ENCODE assay signal across 2 cellular contexts in the genomic region with DNA sequence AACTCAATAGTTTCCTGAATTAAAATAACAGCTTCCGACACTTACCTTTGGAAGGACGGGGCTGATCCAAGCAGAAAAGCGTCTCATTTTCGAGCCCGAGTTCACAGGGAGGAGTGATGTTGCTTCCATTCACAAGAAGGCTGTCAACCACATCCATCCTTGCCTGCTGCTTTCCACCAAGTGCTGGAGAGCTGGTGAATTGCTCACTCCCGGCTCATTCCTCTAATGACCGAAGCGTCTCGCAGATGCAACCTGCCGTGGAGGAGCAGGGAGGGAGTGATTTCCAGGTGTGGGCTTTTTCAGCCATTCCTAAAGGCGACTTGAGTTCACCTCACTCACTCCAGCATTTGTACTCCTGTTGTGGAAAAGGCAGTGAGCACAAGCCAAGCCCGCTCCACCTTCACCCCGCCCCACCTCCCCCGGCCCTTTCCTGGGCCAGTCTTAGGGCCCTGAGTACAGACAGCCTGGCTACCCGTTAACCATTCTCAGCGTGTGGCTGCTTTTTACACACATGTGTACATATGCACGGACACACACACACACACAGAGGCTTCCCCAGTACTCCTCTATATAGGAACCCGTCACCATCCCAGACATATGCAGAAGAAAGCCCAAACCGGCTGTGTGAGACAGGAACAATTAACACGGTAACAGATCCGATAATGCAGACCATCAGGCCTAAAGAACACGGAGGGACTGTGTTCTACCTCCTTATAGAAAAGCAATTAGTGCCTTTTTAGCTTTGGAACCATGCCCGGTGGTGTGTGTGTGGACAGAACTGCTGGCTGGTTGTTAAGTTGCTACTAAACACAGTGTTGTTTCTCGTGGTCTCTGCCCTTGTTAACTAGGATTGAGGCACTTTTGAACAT.
TF ChIP-seq lines count a peak whose summit lies in the region.

A gene with protein sequence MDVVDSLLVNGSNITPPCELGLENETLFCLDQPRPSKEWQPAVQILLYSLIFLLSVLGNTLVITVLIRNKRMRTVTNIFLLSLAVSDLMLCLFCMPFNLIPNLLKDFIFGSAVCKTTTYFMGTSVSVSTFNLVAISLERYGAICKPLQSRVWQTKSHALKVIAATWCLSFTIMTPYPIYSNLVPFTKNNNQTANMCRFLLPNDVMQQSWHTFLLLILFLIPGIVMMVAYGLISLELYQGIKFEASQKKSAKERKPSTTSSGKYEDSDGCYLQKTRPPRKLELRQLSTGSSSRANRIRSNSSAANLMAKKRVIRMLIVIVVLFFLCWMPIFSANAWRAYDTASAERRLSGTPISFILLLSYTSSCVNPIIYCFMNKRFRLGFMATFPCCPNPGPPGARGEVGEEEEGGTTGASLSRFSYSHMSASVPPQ (minus strand): TSS at position 374 of the 869 bp plus-strand sequence. CDS start 217 bp downstream, at position 157.

TF ChIP-seq in GM23338, 12 proteins besides CTCF, POLR2A, EP300 and RAD21 (continues in another document):
- TF ChIP-seq JUNB (IDR thresholded peaks at IDR 0.05; ENCODE audit: unreplicated experiment), result no peak
- TF ChIP-seq ZNF331 (CRISPR knock-in tag; IDR thresholded peaks at IDR 0.05; ENCODE audit: low read depth), result no peak
- TF ChIP-seq NANOG (IDR thresholded peaks at IDR 0.05; ENCODE audit: borderline replicate concordance), result no peak
- no peak for TF ChIP-seq EZH2phosphoT487 (IDR thresholded peaks at IDR 0.05; ENCODE audit: unreplicated experiment)
- no peak for TF ChIP-seq ZNF114 (CRISPR knock-in tag; IDR thresholded peaks at IDR 0.05)
- TF ChIP-seq POLR2AphosphoS5 (IDR thresholded peaks at IDR 0.05; ENCODE audit: low read depth), result no peak
- no peak for TF ChIP-seq EZH2 (IDR thresholded peaks at IDR 0.05; ENCODE audit: low read depth, unreplicated experiment)
- TF ChIP-seq, protein P1, sequence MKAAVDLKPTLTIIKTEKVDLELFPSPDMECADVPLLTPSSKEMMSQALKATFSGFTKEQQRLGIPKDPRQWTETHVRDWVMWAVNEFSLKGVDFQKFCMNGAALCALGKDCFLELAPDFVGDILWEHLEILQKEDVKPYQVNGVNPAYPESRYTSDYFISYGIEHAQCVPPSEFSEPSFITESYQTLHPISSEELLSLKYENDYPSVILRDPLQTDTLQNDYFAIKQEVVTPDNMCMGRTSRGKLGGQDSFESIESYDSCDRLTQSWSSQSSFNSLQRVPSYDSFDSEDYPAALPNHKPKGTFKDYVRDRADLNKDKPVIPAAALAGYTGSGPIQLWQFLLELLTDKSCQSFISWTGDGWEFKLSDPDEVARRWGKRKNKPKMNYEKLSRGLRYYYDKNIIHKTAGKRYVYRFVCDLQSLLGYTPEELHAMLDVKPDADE (IDR thresholded peaks at IDR 0.05), result no peak
- TF ChIP-seq, protein P2, sequence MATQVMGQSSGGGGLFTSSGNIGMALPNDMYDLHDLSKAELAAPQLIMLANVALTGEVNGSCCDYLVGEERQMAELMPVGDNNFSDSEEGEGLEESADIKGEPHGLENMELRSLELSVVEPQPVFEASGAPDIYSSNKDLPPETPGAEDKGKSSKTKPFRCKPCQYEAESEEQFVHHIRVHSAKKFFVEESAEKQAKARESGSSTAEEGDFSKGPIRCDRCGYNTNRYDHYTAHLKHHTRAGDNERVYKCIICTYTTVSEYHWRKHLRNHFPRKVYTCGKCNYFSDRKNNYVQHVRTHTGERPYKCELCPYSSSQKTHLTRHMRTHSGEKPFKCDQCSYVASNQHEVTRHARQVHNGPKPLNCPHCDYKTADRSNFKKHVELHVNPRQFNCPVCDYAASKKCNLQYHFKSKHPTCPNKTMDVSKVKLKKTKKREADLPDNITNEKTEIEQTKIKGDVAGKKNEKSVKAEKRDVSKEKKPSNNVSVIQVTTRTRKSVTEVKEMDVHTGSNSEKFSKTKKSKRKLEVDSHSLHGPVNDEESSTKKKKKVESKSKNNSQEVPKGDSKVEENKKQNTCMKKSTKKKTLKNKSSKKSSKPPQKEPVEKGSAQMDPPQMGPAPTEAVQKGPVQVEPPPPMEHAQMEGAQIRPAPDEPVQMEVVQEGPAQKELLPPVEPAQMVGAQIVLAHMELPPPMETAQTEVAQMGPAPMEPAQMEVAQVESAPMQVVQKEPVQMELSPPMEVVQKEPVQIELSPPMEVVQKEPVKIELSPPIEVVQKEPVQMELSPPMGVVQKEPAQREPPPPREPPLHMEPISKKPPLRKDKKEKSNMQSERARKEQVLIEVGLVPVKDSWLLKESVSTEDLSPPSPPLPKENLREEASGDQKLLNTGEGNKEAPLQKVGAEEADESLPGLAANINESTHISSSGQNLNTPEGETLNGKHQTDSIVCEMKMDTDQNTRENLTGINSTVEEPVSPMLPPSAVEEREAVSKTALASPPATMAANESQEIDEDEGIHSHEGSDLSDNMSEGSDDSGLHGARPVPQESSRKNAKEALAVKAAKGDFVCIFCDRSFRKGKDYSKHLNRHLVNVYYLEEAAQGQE (IDR thresholded peaks at IDR 0.05; ENCODE audit: unreplicated experiment), result no peak
- no peak for TF ChIP-seq CREB1 (CRISPR knock-in tag; IDR thresholded peaks at IDR 0.05; ENCODE audit: low read depth)
- no peak for TF ChIP-seq STAT1 (IDR thresholded peaks at IDR 0.05; ENCODE audit: unreplicated experiment)

TF ChIP-seq in K562, 482 proteins besides CTCF, POLR2A, EP300 and RAD21:
- TF ChIP-seq, protein P3, sequence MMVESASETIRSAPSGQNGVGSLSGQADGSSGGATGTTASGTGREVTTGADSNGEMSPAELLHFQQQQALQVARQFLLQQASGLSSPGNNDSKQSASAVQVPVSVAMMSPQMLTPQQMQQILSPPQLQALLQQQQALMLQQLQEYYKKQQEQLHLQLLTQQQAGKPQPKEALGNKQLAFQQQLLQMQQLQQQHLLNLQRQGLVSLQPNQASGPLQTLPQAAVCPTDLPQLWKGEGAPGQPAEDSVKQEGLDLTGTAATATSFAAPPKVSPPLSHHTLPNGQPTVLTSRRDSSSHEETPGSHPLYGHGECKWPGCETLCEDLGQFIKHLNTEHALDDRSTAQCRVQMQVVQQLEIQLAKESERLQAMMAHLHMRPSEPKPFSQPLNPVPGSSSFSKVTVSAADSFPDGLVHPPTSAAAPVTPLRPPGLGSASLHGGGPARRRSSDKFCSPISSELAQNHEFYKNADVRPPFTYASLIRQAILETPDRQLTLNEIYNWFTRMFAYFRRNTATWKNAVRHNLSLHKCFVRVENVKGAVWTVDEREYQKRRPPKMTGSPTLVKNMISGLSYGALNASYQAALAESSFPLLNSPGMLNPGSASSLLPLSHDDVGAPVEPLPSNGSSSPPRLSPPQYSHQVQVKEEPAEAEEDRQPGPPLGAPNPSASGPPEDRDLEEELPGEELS (CRISPR knock-in tag; IDR thresholded peaks at IDR 0.05; ENCODE audit: borderline replicate concordance), result no peak
- no peak for TF ChIP-seq PPARD (CRISPR knock-in tag; IDR thresholded peaks at IDR 0.05)
- no peak for TF ChIP-seq FOXJ3 (CRISPR knock-in tag; IDR thresholded peaks at IDR 0.05)
- TF ChIP-seq, protein P4, sequence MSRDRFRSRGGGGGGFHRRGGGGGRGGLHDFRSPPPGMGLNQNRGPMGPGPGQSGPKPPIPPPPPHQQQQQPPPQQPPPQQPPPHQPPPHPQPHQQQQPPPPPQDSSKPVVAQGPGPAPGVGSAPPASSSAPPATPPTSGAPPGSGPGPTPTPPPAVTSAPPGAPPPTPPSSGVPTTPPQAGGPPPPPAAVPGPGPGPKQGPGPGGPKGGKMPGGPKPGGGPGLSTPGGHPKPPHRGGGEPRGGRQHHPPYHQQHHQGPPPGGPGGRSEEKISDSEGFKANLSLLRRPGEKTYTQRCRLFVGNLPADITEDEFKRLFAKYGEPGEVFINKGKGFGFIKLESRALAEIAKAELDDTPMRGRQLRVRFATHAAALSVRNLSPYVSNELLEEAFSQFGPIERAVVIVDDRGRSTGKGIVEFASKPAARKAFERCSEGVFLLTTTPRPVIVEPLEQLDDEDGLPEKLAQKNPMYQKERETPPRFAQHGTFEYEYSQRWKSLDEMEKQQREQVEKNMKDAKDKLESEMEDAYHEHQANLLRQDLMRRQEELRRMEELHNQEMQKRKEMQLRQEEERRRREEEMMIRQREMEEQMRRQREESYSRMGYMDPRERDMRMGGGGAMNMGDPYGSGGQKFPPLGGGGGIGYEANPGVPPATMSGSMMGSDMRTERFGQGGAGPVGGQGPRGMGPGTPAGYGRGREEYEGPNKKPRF (IDR thresholded peaks at IDR 0.05; ENCODE audit: low read depth, low read length), result no peak
- no peak for TF ChIP-seq SIX5 (IDR thresholded peaks at IDR 0.05; ENCODE audit: borderline replicate concordance in 1 of 2, insufficient read depth in 1 of 2, low read depth in 1 of 2, low read length in 2 of 2)
- no peak for TF ChIP-seq MEF2D (tag; conservative IDR thresholded peaks at IDR 0.05; ENCODE audit: low read depth)
- TF ChIP-seq, protein P5, sequence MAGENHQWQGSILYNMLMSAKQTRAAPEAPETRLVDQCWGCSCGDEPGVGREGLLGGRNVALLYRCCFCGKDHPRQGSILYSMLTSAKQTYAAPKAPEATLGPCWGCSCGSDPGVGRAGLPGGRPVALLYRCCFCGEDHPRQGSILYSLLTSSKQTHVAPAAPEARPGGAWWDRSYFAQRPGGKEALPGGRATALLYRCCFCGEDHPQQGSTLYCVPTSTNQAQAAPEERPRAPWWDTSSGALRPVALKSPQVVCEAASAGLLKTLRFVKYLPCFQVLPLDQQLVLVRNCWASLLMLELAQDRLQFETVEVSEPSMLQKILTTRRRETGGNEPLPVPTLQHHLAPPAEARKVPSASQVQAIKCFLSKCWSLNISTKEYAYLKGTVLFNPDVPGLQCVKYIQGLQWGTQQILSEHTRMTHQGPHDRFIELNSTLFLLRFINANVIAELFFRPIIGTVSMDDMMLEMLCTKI (IDR thresholded peaks at IDR 0.05; ENCODE audit: partially characterized antibody), result no peak
- no peak for TF ChIP-seq RBM15 (IDR thresholded peaks at IDR 0.05; ENCODE audit: insufficient read depth, low read length)
- TF ChIP-seq, protein P6, sequence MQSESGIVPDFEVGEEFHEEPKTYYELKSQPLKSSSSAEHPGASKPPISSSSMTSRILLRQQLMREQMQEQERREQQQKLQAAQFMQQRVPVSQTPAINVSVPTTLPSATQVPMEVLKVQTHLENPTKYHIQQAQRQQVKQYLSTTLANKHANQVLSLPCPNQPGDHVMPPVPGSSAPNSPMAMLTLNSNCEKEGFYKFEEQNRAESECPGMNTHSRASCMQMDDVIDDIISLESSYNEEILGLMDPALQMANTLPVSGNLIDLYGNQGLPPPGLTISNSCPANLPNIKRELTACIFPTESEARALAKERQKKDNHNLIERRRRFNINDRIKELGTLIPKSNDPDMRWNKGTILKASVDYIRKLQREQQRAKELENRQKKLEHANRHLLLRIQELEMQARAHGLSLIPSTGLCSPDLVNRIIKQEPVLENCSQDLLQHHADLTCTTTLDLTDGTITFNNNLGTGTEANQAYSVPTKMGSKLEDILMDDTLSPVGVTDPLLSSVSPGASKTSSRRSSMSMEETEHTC (IDR thresholded peaks at IDR 0.05), result no peak
- TF ChIP-seq MYBL2 (IDR thresholded peaks at IDR 0.05; ENCODE audit: low read depth), result no peak
- no peak for TF ChIP-seq MYBL2 (CRISPR knock-in tag; IDR thresholded peaks at IDR 0.05; ENCODE audit: borderline replicate concordance)
- TF ChIP-seq RB1 (IDR thresholded peaks at IDR 0.05; ENCODE audit: low read depth), result no peak
